ENCODE assay signal across 13 cellular contexts in genomic region chr3:52086939-52087675, GRCh38. TPM values are rescaled to one million over a fixed set of nuclear protein-coding genes. Genes with fewer than 3 reads are reported as not detected.
DNase-seq lines count a peak whose midpoint lies in the region; ATAC-seq and TF ChIP-seq lines count a peak whose summit lies in the region.
"Had no signal": no experiment of that assay in that cellular context is flagged by ENCODE, and none has a peak within 500 bp of the region (broad histone marks: within the 10 kb centered on the region; RNA-seq: fewer than 3 reads in every experiment).

No MANE protein-coding gene starts in this region.

- H3K9me3 ChIP-seq in T-helper 17 cell (ENCODE audit: control insufficient read depth, low read length, poor library complexity, severe bottlenecking) (no peaks in the 10 kb centered on the region), left ventricle myocardium inferior (replicated peaks) (no peaks in the 10 kb centered on the region), upper lobe of right lung (no peaks in the 10 kb centered on the region)
- H3K9me3 ChIP-seq: psoas muscle had no signal

- H3K27me3 Mint-ChIP-seq in activated naive CD4-positive, alpha-beta T cell treated with anti-CD3 and anti-CD28 coated beads, Interleukin-2, amount 10 ng/mL, durations not matched to agents 7 days and 5 days = no peaks in the 10 kb centered on the region
- no peaks in the 10 kb centered on the region for H3K27me3 Mint-ChIP-seq in T-helper 17 cell
- H3K27me3 Mint-ChIP-seq: B cell had no signal

- H3K4me1 ChIP-seq in left ventricle myocardium inferior (peaks cover 57% of the 10 kb centered on the region), upper lobe of right lung (peaks cover 48% of the 10 kb centered on the region)

- intact Hi-C loops in left ventricle myocardium inferior (cut with micrococcal nuclease) = no loop called here
- intact Hi-C loops in upper lobe of right lung (cut with DNase I) = no loop called here

- H3K27me3 ChIP-seq in left ventricle myocardium inferior (ENCODE audit: low read depth) (no peaks in the 10 kb centered on the region), upper lobe of right lung (no peaks in the 10 kb centered on the region)

- no peak overlapping the region for H3K4me3 Mint-ChIP-seq in activated naive CD4-positive, alpha-beta T cell treated with anti-CD3 and anti-CD28 coated beads, Interleukin-2, amount 10 ng/mL, durations not matched to agents 7 days and 5 days
- H3K4me3 Mint-ChIP-seq in T-helper 17 cell = no peak overlapping the region
- H3K4me3 Mint-ChIP-seq: B cell had no signal

- H3K27ac ChIP-seq in left ventricle myocardium inferior (replicated peaks) = peak overlapping the region; percentile 15
- peak overlapping the region; percentile 13 for H3K27ac ChIP-seq in upper lobe of right lung
- H3K27ac ChIP-seq: psoas muscle had no signal

- peak; percentile 32 for DNase-seq in activated naive CD4-positive, alpha-beta T cell treated with anti-CD3 and anti-CD28 coated beads, Interleukin-2, amount 10 ng/mL, durations not matched to agents 7 days and 5 days
- no peak for DNase-seq in activated naive CD4-positive, alpha-beta T cell treated with anti-CD3 and anti-CD28 coated beads, Interleukin-2, amount 50 U/mL, for 16 hours
- DNase-seq in T-helper 17 cell (no peak), left ventricle myocardium inferior (no peak), upper lobe of right lung (peak; percentile 69), cerebellum (ENCODE audit: low spot score) (no peak)
- no peak for DNase-seq in stimulated activated CD4-positive, alpha-beta T cell treated with anti-CD3 and anti-CD28 coated beads, Interleukin-1b, Interleukin-23, amount 100 ng/mL, for 48 hours
- DNase-seq: hypothalamus; NCI-H1436; stimulated activated naive CD4-positive, alpha-beta T cell treated with Interleukin-2 at 50 U/mL for 16 hours had no signal

- no peak for ATAC-seq in T-helper 17 cell
- peak; percentile 61 for ATAC-seq in upper lobe of right lung
- no peak for ATAC-seq in HG03108 (IDR thresholded peaks at IDR 0.05; ENCODE audit: unreplicated experiment)
- ATAC-seq: psoas muscle had no signal

- H3K4me3 ChIP-seq in left ventricle myocardium inferior = no peak overlapping the region
- no peak overlapping the region for H3K4me3 ChIP-seq in upper lobe of right lung
- H3K4me3 ChIP-seq: psoas muscle had no signal

- peaks cover 28% of the 10 kb centered on the region for H3K4me1 Mint-ChIP-seq in activated naive CD4-positive, alpha-beta T cell treated with anti-CD3 and anti-CD28 coated beads, Interleukin-2, amount 10 ng/mL, durations not matched to agents 7 days and 5 days
- peaks cover 14% of the 10 kb centered on the region for H3K4me1 Mint-ChIP-seq in T-helper 17 cell

- no peak for TF ChIP-seq CTCF in left ventricle myocardium inferior (IDR thresholded peaks at IDR 0.05; ENCODE audit: borderline replicate concordance)
- TF ChIP-seq CTCF in upper lobe of right lung (IDR thresholded peaks at IDR 0.05) = no peak

- CTCF ChIA-PET in activated naive CD4-positive, alpha-beta T cell treated with anti-CD3 and anti-CD28 coated beads, Interleukin-2, amount 10 ng/mL, durations not matched to agents 7 days and 5 days (lab: Charles Lee) = interaction anchor here (0.6 to 2.1 kb wide), 6 partner anchors 15 to 645 kb away, joined by 3 to 7 read pairs (median 5); no protein-coding TSS in a partner anchor

- no peaks in the 10 kb centered on the region for H3K9me3 Mint-ChIP-seq in activated naive CD4-positive, alpha-beta T cell treated with anti-CD3 and anti-CD28 coated beads, Interleukin-2, amount 10 ng/mL, durations not matched to agents 7 days and 5 days

- H3K36me3 ChIP-seq in left ventricle myocardium inferior = no peaks in the 10 kb centered on the region
- H3K36me3 ChIP-seq in upper lobe of right lung = no peaks in the 10 kb centered on the region

- H3K36me3 Mint-ChIP-seq in activated naive CD4-positive, alpha-beta T cell treated with anti-CD3 and anti-CD28 coated beads, Interleukin-2, amount 10 ng/mL, durations not matched to agents 7 days and 5 days = peaks cover 5% of the 10 kb centered on the region
- no peaks in the 10 kb centered on the region for H3K36me3 Mint-ChIP-seq in T-helper 17 cell (ENCODE audit: low read depth)

- H3K27ac Mint-ChIP-seq in activated naive CD4-positive, alpha-beta T cell treated with anti-CD3 and anti-CD28 coated beads, Interleukin-2, amount 10 ng/mL, durations not matched to agents 7 days and 5 days = peak overlapping the region; percentile 77
- H3K27ac Mint-ChIP-seq in T-helper 17 cell = peak overlapping the region; percentile 87
- H3K27ac Mint-ChIP-seq: B cell had no signal

RNA-seq across cellular contexts. Expression of gene DUSP7, which starts 30.7 kb away (rescaled TPM):
- total RNA-seq in T-helper 17 cell = 10 to 100 TPM; 15.8 to 18.6 TPM
- total RNA-seq in left ventricle myocardium inferior = 23.1 TPM
- total RNA-seq in upper lobe of right lung = 40.7 TPM
- total RNA-seq in cerebellum = 6.0 TPM

Comparison
In these comparisons a context has a peak if more than half of its experiments do, and no peak if none do; other contexts are left out.
1. DNase-seq: peak in activated naive CD4-positive, alpha-beta T cell treated with anti-CD3 and anti-CD28 coated beads, Interleukin-2, amount 10 ng/mL, durations not matched to agents 7 days and 5 days (single experiment) and upper lobe of right lung (single experiment); none in activated naive CD4-positive, alpha-beta T cell treated with anti-CD3 and anti-CD28 coated beads, Interleukin-2, amount 50 U/mL, for 16 hours (single experiment), T-helper 17 cell (0 of 3), left ventricle myocardium inferior (single experiment), cerebellum (single experiment) and stimulated activated CD4-positive, alpha-beta T cell treated with anti-CD3 and anti-CD28 coated beads, Interleukin-1b, Interleukin-23, amount 100 ng/mL, for 48 hours (single experiment).